ENCODE assay signal across 8 cellular contexts in genomic region chr11:59756496-59756840, GRCh38. TPM values are rescaled to one million over a fixed set of nuclear protein-coding genes. Genes with fewer than 3 reads are reported as not detected.
DNase-seq lines count a peak whose midpoint lies in the region; ATAC-seq and TF ChIP-seq lines count a peak whose summit lies in the region.

No MANE protein-coding gene starts in this region.

- H3K4me3 ChIP-seq in thoracic aorta = peak overlapping the region; percentile 99

- no peaks in the 10 kb centered on the region for H3K27me3 ChIP-seq in thoracic aorta (replicated peaks; ENCODE audit: insufficient read depth)

- peaks cover 7 to 13% of the 10 kb centered on the region in 2 donors for H3K4me1 ChIP-seq in thoracic aorta (ENCODE audit: control insufficient read depth in 1 of 2, low read depth in 2 of 2)

- no peaks in the 10 kb centered on the region for H3K9me3 ChIP-seq in thoracic aorta

- no peak for TF ChIP-seq CTCF in thoracic aorta (IDR thresholded peaks at IDR 0.05)

- no peaks in the 10 kb centered on the region for H3K36me3 ChIP-seq in thoracic aorta

- no peak for DNase-seq in activated T-cell treated with anti-CD3 and anti-CD28 coated beads, Interleukin-2, amount 50 U/mL, for 4 hours
- DNase-seq in activated T-cell treated with anti-CD3 and anti-CD28 coated beads for 4 hours (no peak), astrocyte of the hippocampus (ENCODE audit: low read depth, low spot score) (peak; percentile 30), kidney tubule cell (ENCODE audit: low spot score) (peak; percentile 78), thoracic aorta (ENCODE audit: low spot score) (no peak), D341Med (ENCODE audit: low spot score) (no peak)
- no peak for DNase-seq in effector CD8-positive, alpha-beta T cell (lab: John Stamatoyannopoulos, UW)

- peak overlapping the region; percentile 83 for H3K4me3 Mint-ChIP-seq in activated T-cell treated with anti-CD3 and anti-CD28 coated beads, Interleukin-2, amount 50 U/mL, for 4 hours

- H3K27me3 Mint-ChIP-seq in activated T-cell treated with anti-CD3 and anti-CD28 coated beads, Interleukin-2, amount 50 U/mL, for 4 hours (ENCODE audit: low read depth) = no peaks in the 10 kb centered on the region

- H3K36me3 Mint-ChIP-seq in activated T-cell treated with anti-CD3 and anti-CD28 coated beads, Interleukin-2, amount 50 U/mL, for 4 hours (ENCODE audit: insufficient read depth) = no peaks in the 10 kb centered on the region

- peaks cover 23% of the 10 kb centered on the region for H3K4me1 Mint-ChIP-seq in activated T-cell treated with anti-CD3 and anti-CD28 coated beads, Interleukin-2, amount 50 U/mL, for 4 hours (ENCODE audit: low read depth)

- no peaks in the 10 kb centered on the region for H3K9me3 Mint-ChIP-seq in activated T-cell treated with anti-CD3 and anti-CD28 coated beads, Interleukin-2, amount 50 U/mL, for 4 hours

- no peak for ATAC-seq in activated T-cell treated with anti-CD3 and anti-CD28 coated beads, Interleukin-2, amount 50 U/mL, for 4 hours
- ATAC-seq in thoracic aorta (ENCODE audit: insufficient number of reproducible peaks, low FRiP score, low read depth) (no peak), HG02623 (IDR thresholded peaks at IDR 0.05; ENCODE audit: unreplicated experiment) (no peak)

- H3K27ac ChIP-seq in thoracic aorta = peak overlapping the region; percentile 96 to 97

RNA-seq across cellular contexts. Expression of gene STX3, which starts 1.3 kb away (rescaled TPM):
- 1 to 10 TPM; 5.6 to 6.3 (median 5.6) TPM for total RNA-seq in activated T-cell treated with anti-CD3 and anti-CD28 coated beads, Interleukin-2, amount 50 U/mL, for 4 hours
- 10 to 100 TPM; 25.7 to 32.2 TPM for total RNA-seq in thoracic aorta

RNA-seq across cellular contexts. Expression of gene OR10V1, which starts 42.8 kb away (rescaled TPM):
- total RNA-seq in activated T-cell treated with anti-CD3 and anti-CD28 coated beads, Interleukin-2, amount 50 U/mL, for 4 hours = not detected
- not detected for total RNA-seq in thoracic aorta

RNA-seq across cellular contexts. Expression of gene MRPL16, which starts 54.1 kb away (rescaled TPM):
- total RNA-seq in activated T-cell treated with anti-CD3 and anti-CD28 coated beads, Interleukin-2, amount 50 U/mL, for 4 hours = 10 to 100 TPM; 80.3 to 89.6 (median 81.2) TPM
- 10 to 100 TPM; 23.6 to 28.1 TPM for total RNA-seq in thoracic aorta

Comparison
In these comparisons a context has a peak if more than half of its experiments do, and no peak if none do; other contexts are left out.
1. DNase-seq: peak in astrocyte of the hippocampus (single experiment) and kidney tubule cell (single experiment); none in activated T-cell treated with anti-CD3 and anti-CD28 coated beads, Interleukin-2, amount 50 U/mL, for 4 hours (single experiment), activated T-cell treated with anti-CD3 and anti-CD28 coated beads for 4 hours (single experiment), thoracic aorta (single experiment), effector CD8-positive, alpha-beta T cell (single experiment) and D341Med (single experiment).